25 cellular contexts compared by ENCODE assay signal in the genomic region with DNA sequence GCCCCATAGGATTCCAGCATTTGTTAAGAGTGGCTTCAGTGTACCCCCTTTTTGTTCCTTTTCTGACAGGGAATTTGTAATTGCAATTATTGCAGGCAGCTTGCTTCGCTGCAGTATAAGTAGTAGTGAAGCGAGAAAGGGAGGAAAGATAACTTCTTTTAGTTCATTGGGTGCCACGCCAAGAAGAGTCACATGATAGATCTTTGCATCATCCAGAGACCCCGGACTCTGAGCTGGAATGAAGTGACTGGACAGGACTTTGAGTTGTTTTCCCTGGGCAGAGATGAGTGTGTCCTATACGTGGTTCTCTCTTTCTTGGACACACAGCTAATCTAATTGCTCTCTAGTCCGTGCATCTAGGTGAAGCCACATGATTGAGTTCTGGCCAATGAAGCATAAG. TPM values are rescaled to one million over a fixed set of nuclear protein-coding genes. Genes with fewer than 3 reads are reported as not detected.
"Had no signal": no experiment of that assay in that cellular context is flagged by ENCODE, and none has a peak within 500 bp of the region (broad histone marks: within the 10 kb centered on the region; RNA-seq: fewer than 3 reads in every experiment).

No MANE protein-coding gene starts in this region.

- H3K9ac ChIP-seq: neural progenitor cell, parathyroid adenoma had no signal

- H3K4me1 ChIP-seq: parathyroid adenoma, psoas muscle, stomach, thyroid gland, tibial nerve, upper lobe of left lung, vagina had no signal

- H3K27ac ChIP-seq: neural progenitor cell, ovary, parathyroid adenoma, psoas muscle, skin epidermis, stomach, thoracic aorta, thyroid gland, tibial nerve, upper lobe of left lung, vagina had no signal

- H3K36me3 ChIP-seq: ovary, stomach, thoracic aorta, thyroid gland, tibial nerve, upper lobe of left lung, vagina had no signal

- DNase-seq: natural killer cell; occipital lobe; ovary; posterior cingulate gyrus; psoas muscle; right cardiac atrium; stimulated activated CD4-positive, alpha-beta T cell treated with anti-CD3 and anti-CD28 coated beads, Interleukin-15, amount 100 ng/mL, for 24 hours; stimulated activated CD4-positive, alpha-beta T cell treated with anti-CD3 and anti-CD28 coated beads, Interleukin-2, amount 100 ng/mL, for 24 hours; stimulated activated CD4-positive, alpha-beta T cell treated with anti-CD3 and anti-CD28 coated beads, Interleukin-2, amount 100 ng/mL, for 48 hours; stimulated activated CD4-positive, alpha-beta T cell treated with anti-CD3 and anti-CD28 coated beads, Interleukin-4, amount 100 ng/mL, for 24 hours; stimulated activated naive B cell treated with anti-CD40 and anti-IgM and Interleukin-4, amounts not matched to agents 10 μg/mL and 1 μg/mL and 100 μg/mL, for 72 hours; stimulated activated naive CD4-positive, alpha-beta T cell treated with Interleukin-2 at 50 U/mL for 16 hours; stomach; thyroid gland; trophoblast cell; upper lobe of left lung had no signal

- H3K4me2 ChIP-seq: neural progenitor cell had no signal

- H3K4me3 ChIP-seq: neural progenitor cell, ovary, psoas muscle, skin epidermis, stomach, thoracic aorta, thyroid gland, tibial nerve, upper lobe of left lung, vagina had no signal

- ATAC-seq: natural killer cell; psoas muscle; right cardiac atrium; sciatic nerve; stimulated activated effector memory CD8-positive, alpha-beta T cell treated with anti-CD3 and anti-CD28 coated beads, Interleukin-12 subunit alpha, Interleukin-12 subunit beta, amount 100 ng/mL, for 72 hours; stimulated activated naive B cell treated with anti-CD40 and anti-IgM and Interleukin-4, amounts not matched to agents 10 μg/mL and 1 μg/mL and 100 μg/mL, for 72 hours had no signal

- FAIRE-seq: urothelium cell line had no signal

- H2AFZ ChIP-seq: neural progenitor cell, parathyroid adenoma had no signal

- H3K9me3 ChIP-seq: ovary, thoracic aorta, thyroid gland, upper lobe of left lung, vagina had no signal

- H3K27me3 ChIP-seq: neural progenitor cell, ovary, stomach, thyroid gland, tibial nerve, upper lobe of left lung, vagina had no signal

- H3K79me2 ChIP-seq: parathyroid adenoma had no signal

RNA-seq across cellular contexts. Expression of gene PMFBP1, which starts 44.8 kb away (rescaled TPM):
- total RNA-seq: vagina had no signal
